Comparison of ENCODE assay signal across 9 cellular contexts in the genomic region with DNA sequence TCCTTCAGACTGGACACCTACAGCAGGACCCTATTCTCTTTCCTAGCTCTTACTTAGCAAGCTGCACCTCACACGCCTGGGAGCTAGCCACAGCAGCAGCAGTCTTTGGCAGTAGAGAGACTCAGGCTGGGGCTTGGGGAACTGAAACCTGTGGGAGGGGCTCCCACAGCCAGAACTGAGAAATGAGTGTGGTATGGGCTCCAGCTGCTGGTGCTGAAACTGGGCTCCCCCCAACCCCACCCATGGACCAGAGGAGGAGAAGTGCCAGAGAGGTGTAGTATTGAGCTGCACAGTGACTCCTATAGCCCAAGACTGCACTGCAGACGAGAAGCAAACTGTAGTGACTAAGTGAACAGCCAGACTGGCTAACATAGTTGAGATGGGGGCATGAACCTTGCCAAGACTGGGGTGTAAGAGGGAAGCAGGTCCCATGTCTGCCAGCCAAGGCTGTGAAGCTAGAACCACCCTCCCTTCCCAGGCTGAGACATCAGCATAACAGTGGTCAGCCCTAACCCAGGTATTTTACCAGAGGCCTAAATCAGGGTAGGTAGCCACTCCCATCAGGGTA.
A peak's percentile ranks its signal among the peaks of the same experiment; 100 is the strongest.
DNase-seq lines count a peak whose midpoint lies in the region; ATAC-seq and TF ChIP-seq lines count a peak whose summit lies in the region.
"Had no signal": no experiment of that assay in that cellular context is flagged by ENCODE, and none has a peak within 500 bp of the region (broad histone marks: within the 10 kb centered on the region; RNA-seq: fewer than 3 reads in every experiment).

No MANE protein-coding gene starts in this region.

- TF ChIP-seq CTCF in OCI-LY1 (IDR thresholded peaks at IDR 0.05; ENCODE audit: low read length), result peak; percentile 47

- H3K27ac ChIP-seq in OCI-LY1 (ENCODE audit: low read depth, low read length, poor library complexity, severe bottlenecking), result peak overlapping the region; percentile 77
- H3K27ac ChIP-seq: VCaP had no signal

- H3K9ac ChIP-seq in OCI-LY1 (ENCODE audit: low read length), result peak overlapping the region; percentile 51; the same call in 1 of the 2 replicates

- no peaks in the 10 kb centered on the region for H3K9me2 ChIP-seq in OCI-LY1 (ENCODE audit: low read depth, low read length)

- ATAC-seq in GM18873 (IDR thresholded peaks at IDR 0.05; ENCODE audit: low FRiP score, unreplicated experiment) (peak; percentile 94), HG02763 (IDR thresholded peaks at IDR 0.05; ENCODE audit: unreplicated experiment) (peak; percentile 92)

- DNase-seq in globus pallidus (ENCODE audit: low spot score) (peak; percentile 63), DMS53 treated with DMSO at 0.1 percent for 48 hours (lab: John Stamatoyannopoulos, UW; ENCODE audit: unreplicated experiment) (no peak), COR-L47 (lab: John Stamatoyannopoulos, UW) (no peak)
- peak; percentile 23 for DNase-seq in stimulated activated CD8-positive, alpha-beta memory T cell treated with anti-CD3 and anti-CD28 coated beads, Interleukin-12 subunit alpha, Interleukin-12 subunit beta, amount 100 ng/mL, for 24 hours (ENCODE audit: extremely low read depth)
- DNase-seq in effector CD8-positive, alpha-beta T cell (lab: John Stamatoyannopoulos, UW), result no peak

- no peaks in the 10 kb centered on the region for H3K36me3 ChIP-seq in OCI-LY1 (ENCODE audit: insufficient read depth, low read length)

- peaks cover 18% of the 10 kb centered on the region for H3K79me2 ChIP-seq in OCI-LY1 (ENCODE audit: insufficient read depth, low read length)

- peak overlapping the region; percentile 24 for H3K4me3 ChIP-seq in OCI-LY1 (ENCODE audit: low read depth, low read length, poor library complexity, severe bottlenecking)

- H4K20me1 ChIP-seq in OCI-LY1 (ENCODE audit: insufficient read depth, low read length), result no peaks in the 10 kb centered on the region

- no peaks in the 10 kb centered on the region for H3F3A ChIP-seq in OCI-LY1 (ENCODE audit: insufficient read depth, low read length)

- no peaks in the 10 kb centered on the region for H3K9me3 ChIP-seq in OCI-LY1 (ENCODE audit: low read length)

- peak overlapping the region; percentile 62 for H3K4me2 ChIP-seq in OCI-LY1 (ENCODE audit: low read length)

- H2AFZ ChIP-seq in OCI-LY1 (ENCODE audit: low read length), result no peak overlapping the region

- H3K27me3 ChIP-seq in OCI-LY1 (ENCODE audit: insufficient read depth, low read length), result no peaks in the 10 kb centered on the region

- peaks cover 45% of the 10 kb centered on the region for H3K4me1 ChIP-seq in OCI-LY1 (ENCODE audit: insufficient read depth, low read length, severe bottlenecking)

Comparison
In these comparisons a context has a peak if more than half of its experiments do, and no peak if none do; other contexts are left out.
1. DNase-seq: peak in globus pallidus (single experiment) and stimulated activated CD8-positive, alpha-beta memory T cell treated with anti-CD3 and anti-CD28 coated beads, Interleukin-12 subunit alpha, Interleukin-12 subunit beta, amount 100 ng/mL, for 24 hours (single experiment); none in DMS53 treated with DMSO at 0.1 percent for 48 hours (single experiment), effector CD8-positive, alpha-beta T cell (single experiment) and COR-L47 (single experiment).